11 cellular contexts compared by ENCODE assay signal in the genomic region with DNA sequence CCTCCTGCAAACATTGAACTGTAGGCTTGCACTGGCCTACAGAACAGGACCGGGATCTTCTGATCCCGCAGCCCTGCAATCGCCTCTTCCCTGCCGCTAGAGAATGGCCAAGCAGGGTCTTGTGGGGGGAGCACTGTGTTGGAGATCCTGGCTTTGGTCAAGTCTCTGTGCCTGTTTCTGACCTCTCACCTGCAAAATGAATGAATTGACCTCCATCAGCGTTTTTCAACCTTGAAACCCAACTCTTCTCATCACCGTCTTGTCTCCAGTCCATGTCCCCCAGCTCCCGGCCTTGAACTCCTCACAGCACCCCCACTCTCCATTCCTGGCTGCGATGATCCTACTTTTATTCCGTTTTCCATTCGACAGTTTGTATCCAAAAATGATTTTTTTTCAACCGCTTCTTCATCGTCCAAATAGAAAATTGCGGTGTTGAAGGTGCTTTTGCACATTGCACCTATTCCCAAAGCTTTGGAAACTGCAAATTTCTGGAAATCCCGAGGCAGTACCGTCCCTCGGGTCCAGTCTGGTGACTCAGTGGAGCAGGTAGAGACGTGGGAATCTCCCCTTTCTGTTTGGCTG. TPM values are rescaled to one million over a fixed set of nuclear protein-coding genes. Genes with fewer than 3 reads are reported as not detected.
DNase-seq lines count a peak whose midpoint lies in the region; ATAC-seq and TF ChIP-seq lines count a peak whose summit lies in the region.
"Had no signal": no experiment of that assay in that cellular context is flagged by ENCODE, and none has a peak within 500 bp of the region (broad histone marks: within the 10 kb centered on the region; RNA-seq: fewer than 3 reads in every experiment).

No MANE protein-coding gene starts in this region.

- ATAC-seq in psoas muscle (no peak), HG02970 (IDR thresholded peaks at IDR 0.05; ENCODE audit: low FRiP score, unreplicated experiment) (no peak), GM18517 (IDR thresholded peaks at IDR 0.05; ENCODE audit: unreplicated experiment) (no peak), GM19328 (IDR thresholded peaks at IDR 0.05; ENCODE audit: unreplicated experiment) (no peak)

- H3K4me1 ChIP-seq in OCI-LY7 (ENCODE audit: insufficient read depth, low read length, poor library complexity, severe bottlenecking) (peaks cover 67% of the 10 kb centered on the region), psoas muscle (peaks cover 26% of the 10 kb centered on the region)

- H3K9me3 ChIP-seq in OCI-LY7 (ENCODE audit: low read length) (no peaks in the 10 kb centered on the region), psoas muscle (no peaks in the 10 kb centered on the region)

- POLR2A ChIA-PET in OCI-LY7 (lab: Charles Lee), result interaction anchor here (1.1 to 1.4 kb wide), 2 partner anchors 48 to 145 kb away, joined by 3 to 6 read pairs; no protein-coding TSS in a partner anchor

- H3K9me3 Mint-ChIP-seq in Calu3 (ENCODE audit: low read depth, unreplicated experiment) (no peaks in the 10 kb centered on the region), endothelial cell (ENCODE audit: unreplicated experiment) (no peaks in the 10 kb centered on the region)

- H4K20me1 ChIP-seq in OCI-LY7 (ENCODE audit: insufficient read depth, low read length), result peaks cover 15% of the 10 kb centered on the region

- DNase-seq in Calu3 (no peak), OCI-LY7 (ENCODE audit: low spot score) (no peak), endothelial cell (ENCODE audit: low spot score) (no peak), psoas muscle (no peak), NCI-H2029 treated with DMSO at 0.1 percent for 48 hours (lab: John Stamatoyannopoulos, UW) (no peak)
- DNase-seq: SIG-M5; stimulated activated CD4-positive, alpha-beta T cell treated with anti-CD3 and anti-CD28 coated beads, Interleukin-2, amount 100 ng/mL, for 48 hours had no signal

- H3K9me2 ChIP-seq in OCI-LY7 (ENCODE audit: insufficient read depth, low read length), result no peaks in the 10 kb centered on the region

- TF ChIP-seq CTCF in Calu3 (IDR thresholded peaks at IDR 0.05; ENCODE audit: unreplicated experiment) (no peak), OCI-LY7 (conservative IDR thresholded peaks at IDR 0.05; ENCODE audit: low read length) (no peak), endothelial cell (IDR thresholded peaks at IDR 0.05; ENCODE audit: unreplicated experiment) (no peak), psoas muscle (IDR thresholded peaks at IDR 0.05) (no peak)

- peak overlapping the region; percentile 39 for H3K4me3 Mint-ChIP-seq in Calu3 (ENCODE audit: low read depth, unreplicated experiment)
- H3K4me3 Mint-ChIP-seq in endothelial cell (ENCODE audit: unreplicated experiment), result peak overlapping the region; percentile 89

- peak overlapping the region; percentile 86 for H3K4me2 ChIP-seq in OCI-LY7 (ENCODE audit: low read length)

- no peak overlapping the region for H2AFZ ChIP-seq in OCI-LY7 (ENCODE audit: low read length)

- H3K36me3 Mint-ChIP-seq in Calu3 (ENCODE audit: insufficient read depth, unreplicated experiment), result peaks cover 35% of the 10 kb centered on the region
- H3K36me3 Mint-ChIP-seq in endothelial cell (ENCODE audit: low read depth, unreplicated experiment), result peaks cover 4% of the 10 kb centered on the region

- no peaks in the 10 kb centered on the region for H3K27me3 ChIP-seq in psoas muscle (ENCODE audit: insufficient read depth in 3 of 3, low read length in 2 of 3)

- WGBS in psoas muscle, 3 donors, result 85 to 87% (median 86%) methylated on average over 17 of the region's 17 CpGs

- H3K27me3 Mint-ChIP-seq in Calu3 (ENCODE audit: unreplicated experiment) (no peaks in the 10 kb centered on the region), endothelial cell (ENCODE audit: unreplicated experiment) (peaks cover 2% of the 10 kb centered on the region)

- H3K4me1 Mint-ChIP-seq in Calu3 (ENCODE audit: low read depth, unreplicated experiment) (peaks cover 8% of the 10 kb centered on the region), endothelial cell (ENCODE audit: unreplicated experiment) (peaks cover 26% of the 10 kb centered on the region)

- CTCF ChIA-PET in Calu3 (lab: Charles Lee) (interaction anchor here (0.8 kb wide), 1 partner anchor 431 kb away, joined by 3 read pairs; no protein-coding TSS in a partner anchor), OCI-LY7 (lab: Charles Lee; ENCODE audit: unreplicated experiment) (no interaction called here)

- intact Hi-C loops in Calu3 (cut with micrococcal nuclease; ENCODE audit: unreplicated experiment), result no loop called here
- intact Hi-C loops in OCI-LY7 (cut with micrococcal nuclease; ENCODE audit: unreplicated experiment), result loop anchor here (2.0 to 10.0 kb wide), 2 partner anchors 167 to 633 kb away; partner anchors contain the start of gene NR2F6
- intact Hi-C loops in psoas muscle (cut with DNase I), result loop anchor here (2.0 to 5.0 kb wide), 2 partner anchors 57 to 60 kb away; no protein-coding TSS in a partner anchor

- H3K79me2 ChIP-seq in OCI-LY7 (ENCODE audit: insufficient read depth, low read depth, low read length), result peaks cover 88% of the 10 kb centered on the region

- H3K27ac ChIP-seq in OCI-LY7 (ENCODE audit: low read depth, low read length, poor library complexity, severe bottlenecking), result no peak overlapping the region
- no peak overlapping the region for H3K27ac ChIP-seq in psoas muscle
- H3K27ac ChIP-seq: KMS-11 had no signal

- H3K36me3 ChIP-seq in OCI-LY7 (ENCODE audit: insufficient read depth, low read length) (peaks cover 15% of the 10 kb centered on the region), psoas muscle (ENCODE audit: insufficient read depth in 1 of 2, low read depth in 1 of 2) (peaks cover 0 to 1% of the 10 kb centered on the region in 2 donors)

- H3K4me3 ChIP-seq in OCI-LY7 (ENCODE audit: low read depth, low read length, poor library complexity, severe bottlenecking), result peak overlapping the region; percentile 84
- peak overlapping the region; percentile 91 for H3K4me3 ChIP-seq in psoas muscle

- BruUV-seq in Calu3 (replicated peaks; lab: Mats Ljungman, UMichigan) (no TSS peak), OCI-LY7 (replicated peaks; lab: Mats Ljungman, UMichigan) (no TSS peak)

- no peak overlapping the region for H3K27ac Mint-ChIP-seq in Calu3 (ENCODE audit: unreplicated experiment)
- peak overlapping the region; percentile 48 for H3K27ac Mint-ChIP-seq in endothelial cell (ENCODE audit: unreplicated experiment)

RNA-seq across cellular contexts. Expression of gene MYO9B, which starts 2.0 kb away (rescaled TPM):
- total RNA-seq in Calu3 (2022) (38.4 and 40.4 TPM in 2 replicates), OCI-LY7 (2022) (144 and 150 TPM in 2 replicates), endothelial cell (ENCODE audit: unreplicated experiment) (62.4 TPM), psoas muscle (10 to 100 TPM; 13.8 to 16.4 (median 14.5) TPM)
- 74.7 and 84.9 TPM in 2 replicates for total RNA-seq in OCI-LY7 (2014; rRNA removed; shearing (Covaris generic))
- polyA plus RNA-seq in psoas muscle, result 10 to 100 TPM in 2 of 3 donors, 1 to 10 TPM in 1; 9.0 to 23.7 (median 18.9) TPM

RNA-seq across cellular contexts. Expression of gene HAUS8, which starts 2.3 kb away (rescaled TPM):
- total RNA-seq in Calu3 (2022), result 15.7 and 20.5 TPM in 2 replicates
- 47.3 and 50.7 TPM in 2 replicates for total RNA-seq in OCI-LY7 (2014; rRNA removed; shearing (Covaris generic))
- total RNA-seq in OCI-LY7 (2022), result 74.1 and 107 TPM in 2 replicates
- 6.9 TPM for total RNA-seq in endothelial cell (ENCODE audit: unreplicated experiment)
- 1 to 10 TPM; 1.8 to 5.9 (median 3.6) TPM for total RNA-seq in psoas muscle
- 1 to 10 TPM; 4.2 to 5.7 (median 5.0) TPM for polyA plus RNA-seq in psoas muscle

RNA-seq across cellular contexts. Expression of gene CPAMD8, which starts 50.9 kb away (rescaled TPM):
- total RNA-seq in Calu3 (2022) (5.7 and 5.8 TPM in 2 replicates), OCI-LY7 (2022) (1.2 TPM in 2 replicates), endothelial cell (ENCODE audit: unreplicated experiment) (4.8 TPM), psoas muscle (1 to 10 TPM; 3.2 to 9.9 (median 8.0) TPM)
- 0.32 TPM in 1 of 2 replicates, not detected in the other for total RNA-seq in OCI-LY7 (2014; rRNA removed; shearing (Covaris generic))
- polyA plus RNA-seq in psoas muscle, result 1 to 10 TPM; 4.5 to 9.8 (median 9.0) TPM
